8 cellular contexts compared by ENCODE assay signal in genomic region chr22:36385491-36386350, GRCh38. TPM values are rescaled to one million over a fixed set of nuclear protein-coding genes. Genes with fewer than 3 reads are reported as not detected.
DNase-seq lines count a peak whose midpoint lies in the region; ATAC-seq and TF ChIP-seq lines count a peak whose summit lies in the region.

No MANE protein-coding gene starts in this region.

- peak overlapping the region; percentile 89 for H3K4me3 ChIP-seq in HAP-1
- peak overlapping the region; percentile 95 for H3K4me3 ChIP-seq in brain microvascular endothelial cell (ENCODE audit: low read depth, low read length)

- H3K36me3 ChIP-seq in HAP-1 (replicated peaks) (peaks cover 24% of the 10 kb centered on the region), brain microvascular endothelial cell (replicated peaks) (peaks cover 57% of the 10 kb centered on the region)

- no peak for TF ChIP-seq CTCF in 22Rv1 (IDR thresholded peaks at IDR 0.05)
- TF ChIP-seq CTCF in brain microvascular endothelial cell (IDR thresholded peaks at IDR 0.05; ENCODE audit: low read depth, low read length, missing control alignments): no peak

- DNase-seq in HAP-1 (ENCODE audit: low spot score in 2 of 2) (peak; percentile 66 to 80), T follicular helper cell (ENCODE audit: low read depth) (peak; percentile 52), brain microvascular endothelial cell (no peak), left lobe of liver (ENCODE audit: low spot score) (peak; percentile 92), OCI-M2 (lab: John Stamatoyannopoulos, UW; ENCODE audit: unreplicated experiment) (no peak)
- DNase-seq in stimulated activated CD4-positive, alpha-beta T cell treated with anti-CD3 and anti-CD28 coated beads, TNF-alpha, amount 100 ng/mL, for 4 hours (ENCODE audit: low read depth in 3 of 3): peak in 2 of 3 experiments; percentile 61 to 64

- H3K27me3 ChIP-seq in HAP-1 (ENCODE audit: low read depth) (no peaks in the 10 kb centered on the region), brain microvascular endothelial cell (replicated peaks) (no peaks in the 10 kb centered on the region)

- in situ Hi-C loops in HAP-1 (cut with MboI; ENCODE audit: low sequenced_read_pairs) (no loop called here), brain microvascular endothelial cell (cut with HindIII; ENCODE audit: low pct_ligation_motif_present, low sequenced_read_pairs) (no loop called here)

- peaks cover 17% of the 10 kb centered on the region for H3K4me1 ChIP-seq in HAP-1

- H3K27ac ChIP-seq in 22Rv1 (peak overlapping the region; percentile 95), brain microvascular endothelial cell (peak overlapping the region; percentile 75)

- no peaks in the 10 kb centered on the region for H3K9me3 ChIP-seq in HAP-1

- ATAC-seq in left lobe of liver (peak; percentile 49), HG03520 (IDR thresholded peaks at IDR 0.05; ENCODE audit: unreplicated experiment) (no peak)

RNA-seq across cellular contexts. Expression of gene MYH9, which starts 2.0 kb away (rescaled TPM):
- 204 TPM for total RNA-seq in left lobe of liver

Comparison
In these comparisons a context has a peak if more than half of its experiments do, and no peak if none do; other contexts are left out.
1. DNase-seq: peak in HAP-1 (2 of 2), T follicular helper cell (single experiment), left lobe of liver (single experiment) and stimulated activated CD4-positive, alpha-beta T cell treated with anti-CD3 and anti-CD28 coated beads, TNF-alpha, amount 100 ng/mL, for 4 hours (2 of 3); none in brain microvascular endothelial cell (single experiment) and OCI-M2 (single experiment).